In the genomic region with DNA sequence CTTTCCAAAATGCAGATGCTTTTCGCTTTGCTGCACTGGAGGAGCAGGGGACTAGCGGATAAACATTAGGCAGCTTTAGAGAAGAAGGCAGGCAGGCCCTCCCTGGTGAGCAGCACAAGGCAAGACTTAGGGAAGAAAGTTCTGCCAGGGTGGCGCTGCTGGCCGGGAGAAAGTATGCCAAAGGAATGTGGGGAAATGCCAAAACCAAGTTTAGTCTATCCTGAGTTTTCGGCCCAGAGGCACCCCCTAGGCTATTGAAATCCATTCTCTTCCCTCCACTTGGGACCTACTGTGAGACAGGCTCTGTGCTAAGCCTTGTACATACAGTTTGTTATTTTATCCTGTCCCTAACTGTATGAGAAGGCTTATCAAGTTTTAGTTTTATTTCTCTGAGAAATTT, we compare ENCODE assay signal across 17 cellular contexts. TPM values are rescaled to one million over a fixed set of nuclear protein-coding genes. Genes with fewer than 3 reads are reported as not detected.
DNase-seq lines count a peak whose midpoint lies in the region; ATAC-seq and TF ChIP-seq lines count a peak whose summit lies in the region.
"Had no signal": no experiment of that assay in that cellular context is flagged by ENCODE, and none has a peak within 500 bp of the region (broad histone marks: within the 10 kb centered on the region; RNA-seq: fewer than 3 reads in every experiment).

No MANE protein-coding gene starts in this region.

- H2AFZ ChIP-seq in IMR-90 (replicated peaks; ENCODE audit: low read length, poor library complexity) = peak overlapping the region; percentile 46

- H3K4me1 Mint-ChIP-seq in activated T-cell treated with anti-CD3 and anti-CD28 coated beads, Interleukin-2, amount 50 U/mL, for 24 hours (ENCODE audit: low read depth) = no peaks in the 10 kb centered on the region
- H3K4me1 Mint-ChIP-seq: activated naive CD8-positive, alpha-beta T cell treated with anti-CD3 and anti-CD28 coated beads, Interleukin-2, amount 10 ng/mL, durations not matched to agents 7 days and 5 days; T-cell had no signal

- no peak overlapping the region for H3K18ac ChIP-seq in IMR-90 (ENCODE audit: low read depth, low read length)

- H3K27ac Mint-ChIP-seq in activated T-cell treated with anti-CD3 and anti-CD28 coated beads, Interleukin-2, amount 50 U/mL, for 24 hours = no peak overlapping the region
- H3K27ac Mint-ChIP-seq: activated naive CD8-positive, alpha-beta T cell treated with anti-CD3 and anti-CD28 coated beads, Interleukin-2, amount 10 ng/mL, durations not matched to agents 7 days and 5 days; T-cell had no signal

- no peak; the same call in 1 of the 2 replicates for TF ChIP-seq CTCF in IMR-90 (conservative IDR thresholded peaks at IDR 0.05; ENCODE audit: low read depth, low read length)

- H2BK120ac ChIP-seq in IMR-90 (ENCODE audit: low read depth, low read length) = 0 out of 2 replicates have a peak overlapping the region, but pooled peaks have one; percentile 21

- H2AK5ac ChIP-seq in IMR-90 (ENCODE audit: low read depth, low read length) = peak overlapping the region; percentile 66; the same call in 1 of the 2 replicates

- no peaks in the 10 kb centered on the region for H3K36me3 Mint-ChIP-seq in activated T-cell treated with anti-CD3 and anti-CD28 coated beads, Interleukin-2, amount 50 U/mL, for 24 hours (ENCODE audit: low read depth)
- H3K36me3 Mint-ChIP-seq: activated naive CD8-positive, alpha-beta T cell treated with anti-CD3 and anti-CD28 coated beads, Interleukin-2, amount 10 ng/mL, durations not matched to agents 7 days and 5 days; T-cell had no signal

- no peak overlapping the region for H2BK5ac ChIP-seq in IMR-90 (ENCODE audit: low read depth, low read length, poor library complexity, severe bottlenecking)

- H3K9me3 ChIP-seq in IMR-90 (ENCODE audit: control insufficient read depth, insufficient read depth, low read length) = no peaks in the 10 kb centered on the region
- H3K9me3 ChIP-seq: BLaER1 treated with 17β-estradiol and CSF1 and Interleukin-3, amounts not matched to agents 10 nM and 100 nM; suprapubic skin had no signal

- DNase-seq in AG08395 (ENCODE audit: low spot score) = peak; percentile 63
- peak; percentile 20 for DNase-seq in IMR-90
- peak; percentile 63 for DNase-seq in dedifferentiated amniotic fluid mesenchymal stem cell (ENCODE audit: extremely low spot score)
- peak; percentile 42 for DNase-seq in kidney tubule cell (ENCODE audit: low spot score)
- no peak for DNase-seq in glomerular visceral epithelial cell (ENCODE audit: extremely low spot score)
- no peak for DNase-seq in stimulated activated CD4-positive, alpha-beta T cell treated with anti-CD3 and anti-CD28 coated beads, Interleukin-4, amount 100 ng/mL, for 1 hour
- DNase-seq in DMS153 (lab: John Stamatoyannopoulos, UW) = no peak
- no peak for DNase-seq in activated T-cell treated with anti-CD3 and anti-CD28 coated beads, Interleukin-2, amount 50 U/mL, for 24 hours
- DNase-seq: activated CD4-positive, CD25-positive, alpha-beta regulatory T cell treated with anti-CD3 and anti-CD28 coated beads, Interleukin-2, amount 50 U/mL, for 72 hours; activated naive CD8-positive, alpha-beta T cell treated with anti-CD3 and anti-CD28 coated beads, Interleukin-2, amount 10 ng/mL, durations not matched to agents 7 days and 5 days; cortex of kidney; DMS79; NCI-H1092; T-cell had no signal

- no peak overlapping the region for H3K9ac ChIP-seq in IMR-90 (ENCODE audit: low read depth, low read length)
- H3K9ac ChIP-seq: BLaER1 treated with 17β-estradiol and CSF1 and Interleukin-3, amounts not matched to agents 10 nM and 100 nM had no signal

- peaks cover 21% of the 10 kb centered on the region for H3K27me3 Mint-ChIP-seq in activated T-cell treated with anti-CD3 and anti-CD28 coated beads, Interleukin-2, amount 50 U/mL, for 24 hours

- peak; percentile 7; the same call in 1 of the 2 replicates for TF ChIP-seq RAD21 in IMR-90 (IDR thresholded peaks at IDR 0.05; ENCODE audit: low read length)

- dilution Hi-C loops in IMR-90 (cut with HindIII; ENCODE audit: low sequenced_read_pairs, unreplicated experiment) = no loop called here

- H3K79me1 ChIP-seq in IMR-90 (ENCODE audit: low read depth in 1 of 2, low read length in 2 of 2) = peaks cover 8 to 37% of the 10 kb centered on the region in 2 experiments; a peak in 3 of 4 replicates

- H2AK9ac ChIP-seq in IMR-90 (replicated peaks; ENCODE audit: low read depth, low read length, poor library complexity) = no peak overlapping the region

- H4K5ac ChIP-seq in IMR-90 (ENCODE audit: low read depth, low read length) = no peak overlapping the region

- H3K4me3 ChIP-seq in IMR-90 (ENCODE audit: insufficient read depth, low read depth, low read length) = no peak overlapping the region
- H3K4me3 ChIP-seq: BLaER1 treated with 17β-estradiol and CSF1 and Interleukin-3, amounts not matched to agents 10 nM and 100 nM; suprapubic skin had no signal

- no peak overlapping the region for H3K27ac ChIP-seq in IMR-90 (ENCODE audit: insufficient read depth, low read length)
- H3K27ac ChIP-seq: BLaER1 treated with 17β-estradiol and CSF1 and Interleukin-3, amounts not matched to agents 10 nM and 100 nM; suprapubic skin had no signal

- peaks cover 8% of the 10 kb centered on the region; the same call in 1 of the 2 replicates for H3K9me1 ChIP-seq in IMR-90 (ENCODE audit: insufficient read depth, low read length)

- in situ Hi-C loops in IMR-90 (cut with MboI; ENCODE audit: low sequenced_read_pairs) = loop anchor here (25.0 kb wide), 1 partner anchor 592 kb away; no protein-coding TSS in a partner anchor

- ATAC-seq in IMR-90 (ENCODE audit: low read depth) = peak; percentile 87
- ATAC-seq: HepG2, T-cell had no signal

- no peaks in the 10 kb centered on the region; the same call in 1 of the 2 replicates for H3K36me3 ChIP-seq in IMR-90 (ENCODE audit: control insufficient read depth, insufficient read depth, low read length)
- H3K36me3 ChIP-seq: BLaER1 treated with 17β-estradiol and CSF1 and Interleukin-3, amounts not matched to agents 10 nM and 100 nM; suprapubic skin had no signal

- no peaks in the 10 kb centered on the region for H4K20me1 ChIP-seq in IMR-90 (ENCODE audit: insufficient read depth, low read length)
- H4K20me1 ChIP-seq: BLaER1 treated with 17β-estradiol and CSF1 and Interleukin-3, amounts not matched to agents 10 nM and 100 nM had no signal

- peak overlapping the region in 1 of 2 experiments; percentile 29; a peak in 1 of 4 replicates for H4K8ac ChIP-seq in IMR-90 (ENCODE audit: low read depth in 2 of 2, low read length in 2 of 2)

- intact Hi-C loops in IMR-90 (cut with micrococcal nuclease) = no loop called here

- H4K91ac ChIP-seq in IMR-90 (ENCODE audit: insufficient read depth, low read depth, low read length) = no peak overlapping the region; the same call in 1 of the 2 replicates

- peak overlapping the region; percentile 11; the same call in 1 of the 2 replicates for H2BK20ac ChIP-seq in IMR-90 (ENCODE audit: low read depth, low read length)

- H3K14ac ChIP-seq in IMR-90 (replicated peaks; ENCODE audit: low read depth, low read length) = 0 out of 2 replicates have a peak overlapping the region, but pooled peaks have one; percentile 46

- no CpG with 5 or more reads among the region's 5 CpGs for WGBS in IMR-90 (ENCODE audit: extremely low coverage in 2 of 2, insufficient read length in 1 of 2), 2 experiments

- 0 out of 2 replicates have a peak overlapping the region, but pooled peaks have one; percentile 24 for H3K4ac ChIP-seq in IMR-90 (ENCODE audit: low read depth, low read length)

- H3K56ac ChIP-seq in IMR-90 (ENCODE audit: extremely low read depth, insufficient read depth, low read length) = no peak overlapping the region

- TF ChIP-seq POLR2A in IMR-90 (IDR thresholded peaks at IDR 0.05; ENCODE audit: low read depth, low read length) = no peak

- H3K9me3 Mint-ChIP-seq in activated T-cell treated with anti-CD3 and anti-CD28 coated beads, Interleukin-2, amount 50 U/mL, for 24 hours = no peaks in the 10 kb centered on the region
- H3K9me3 Mint-ChIP-seq: activated naive CD8-positive, alpha-beta T cell treated with anti-CD3 and anti-CD28 coated beads, Interleukin-2, amount 10 ng/mL, durations not matched to agents 7 days and 5 days; T-cell had no signal

- no peak overlapping the region for H3K4me3 Mint-ChIP-seq in activated T-cell treated with anti-CD3 and anti-CD28 coated beads, Interleukin-2, amount 50 U/mL, for 24 hours
- H3K4me3 Mint-ChIP-seq: activated naive CD8-positive, alpha-beta T cell treated with anti-CD3 and anti-CD28 coated beads, Interleukin-2, amount 10 ng/mL, durations not matched to agents 7 days and 5 days; T-cell had no signal

- H3K23ac ChIP-seq in IMR-90 (ENCODE audit: low read depth, low read length) = peak overlapping the region; percentile 40; the same call in 1 of the 2 replicates

- BruUV-seq in IMR-90 (replicated peaks; lab: Mats Ljungman, UMichigan) = no TSS peak

- H2BK15ac ChIP-seq in IMR-90 (ENCODE audit: low read depth, low read length) = peak overlapping the region; percentile 53; the same call in 1 of the 3 replicates

- no peaks in the 10 kb centered on the region for H3K27me3 ChIP-seq in IMR-90 (ENCODE audit: control insufficient read depth, insufficient read depth, low read length)
- H3K27me3 ChIP-seq: BLaER1 treated with 17β-estradiol and CSF1 and Interleukin-3, amounts not matched to agents 10 nM and 100 nM; suprapubic skin had no signal

- peaks cover 5% of the 10 kb centered on the region for H3K4me1 ChIP-seq in IMR-90 (ENCODE audit: control insufficient read depth, insufficient read depth, low read length)
- H3K4me1 ChIP-seq: BLaER1 treated with 17β-estradiol and CSF1 and Interleukin-3, amounts not matched to agents 10 nM and 100 nM; suprapubic skin had no signal

- CTCF ChIA-PET in IMR-90 (lab: Yijun Ruan, JAX) = interaction anchor here (0.6 to 1.0 kb wide), 2 partner anchors 9 to 21 kb away, joined by 3 to 4 read pairs; partner anchors contain the start of gene SHC4

- H3K4me2 ChIP-seq in IMR-90 (ENCODE audit: low read depth, low read length) = no peak overlapping the region
- H3K4me2 ChIP-seq: BLaER1 treated with 17β-estradiol and CSF1 and Interleukin-3, amounts not matched to agents 10 nM and 100 nM had no signal

- POLR2A ChIA-PET in IMR-90 (lab: Charles Lee; ENCODE audit: unreplicated experiment) = no interaction called here

TF ChIP-seq in IMR-90, 13 proteins besides CTCF, POLR2A, EP300 and RAD21 (continues in another document):
- TF ChIP-seq NFE2L2 (IDR thresholded peaks at IDR 0.05; ENCODE audit: low read depth, low read length) (no peak), CEBPB (IDR thresholded peaks at IDR 0.05; ENCODE audit: low read depth, low read length) (no peak), SMC3 (IDR thresholded peaks at IDR 0.05; ENCODE audit: low read depth, low read length) (no peak)

RNA-seq across cellular contexts. Expression of gene SHC4, which starts 9.2 kb away (rescaled TPM):
- 2.5 and 2.7 TPM in 2 replicates for total RNA-seq in IMR-90 (2012; rRNA removed)
- polyA plus RNA-seq in IMR-90 (2012; rRNA removed) = 0.91 and 0.95 TPM in 2 replicates
- polyA plus RNA-seq in IMR-90 (2012; cell fraction: cytosol; rRNA removed) = 0.34 and 0.49 TPM in 2 replicates
- 0.65 and 2.8 TPM in 2 replicates for polyA plus RNA-seq in IMR-90 (2012; cell fraction: nucleus; rRNA removed; ENCODE audit: low replicate concordance)
- polyA plus RNA-seq: HepG2 had no signal

Comparison
In these comparisons a context has a peak if more than half of its experiments do, and no peak if none do; other contexts are left out.
1. DNase-seq: peak in AG08395 (single experiment), IMR-90 (single experiment), dedifferentiated amniotic fluid mesenchymal stem cell (single experiment) and kidney tubule cell (single experiment); none in glomerular visceral epithelial cell (single experiment), stimulated activated CD4-positive, alpha-beta T cell treated with anti-CD3 and anti-CD28 coated beads, Interleukin-4, amount 100 ng/mL, for 1 hour (single experiment), DMS153 (single experiment) and activated T-cell treated with anti-CD3 and anti-CD28 coated beads, Interleukin-2, amount 50 U/mL, for 24 hours (single experiment).